Comparison of ENCODE assay signal across 1 cellular context in the genomic region with DNA sequence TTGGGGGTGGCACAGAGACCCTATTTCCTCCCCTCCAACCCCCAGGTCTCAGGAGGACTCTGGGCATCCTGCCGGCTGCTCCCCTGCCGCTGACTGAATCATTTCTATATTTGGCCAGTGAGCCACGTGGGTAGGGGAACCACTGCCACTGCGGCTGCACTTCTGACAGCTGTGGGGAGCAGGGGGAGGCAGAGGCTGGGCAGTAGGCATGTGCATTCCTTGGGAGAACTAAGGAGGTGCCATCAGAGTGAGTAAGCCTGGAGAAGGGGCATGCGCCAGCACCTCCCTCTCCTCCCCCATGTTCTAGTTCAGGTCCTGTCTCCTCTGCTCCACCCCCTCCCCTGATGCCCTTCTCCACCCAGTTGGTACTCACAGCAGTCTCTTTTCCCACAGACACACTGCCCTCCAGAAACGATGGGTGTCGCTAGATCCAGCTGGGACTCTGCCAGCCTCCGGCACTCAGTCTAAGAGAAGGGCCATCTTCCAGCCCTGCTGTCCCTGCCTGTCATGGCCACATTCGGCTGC.
TF ChIP-seq lines count a peak whose summit lies in the region.

No MANE protein-coding gene starts in this region.

TF ChIP-seq in IMR-90, 13 proteins besides CTCF, POLR2A, EP300 and RAD21:
- TF ChIP-seq BHLHE40 (IDR thresholded peaks at IDR 0.05; ENCODE audit: low read depth, low read length) (peak; percentile 78), MAZ (IDR thresholded peaks at IDR 0.05; ENCODE audit: borderline replicate concordance, low read depth, low read length) (no peak; the same call in 1 of the 2 replicates), MAFK (IDR thresholded peaks at IDR 0.05; ENCODE audit: low read depth, low read length) (no peak), MXI1 (IDR thresholded peaks at IDR 0.05; ENCODE audit: borderline replicate concordance, low read depth, low read length) (peak; percentile 97)
- TF ChIP-seq, protein P1, sequence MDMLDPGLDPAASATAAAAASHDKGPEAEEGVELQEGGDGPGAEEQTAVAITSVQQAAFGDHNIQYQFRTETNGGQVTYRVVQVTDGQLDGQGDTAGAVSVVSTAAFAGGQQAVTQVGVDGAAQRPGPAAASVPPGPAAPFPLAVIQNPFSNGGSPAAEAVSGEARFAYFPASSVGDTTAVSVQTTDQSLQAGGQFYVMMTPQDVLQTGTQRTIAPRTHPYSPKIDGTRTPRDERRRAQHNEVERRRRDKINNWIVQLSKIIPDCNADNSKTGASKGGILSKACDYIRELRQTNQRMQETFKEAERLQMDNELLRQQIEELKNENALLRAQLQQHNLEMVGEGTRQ (IDR thresholded peaks at IDR 0.05; ENCODE audit: low read depth, low read length): peak; percentile 87
